In the genomic region with DNA sequence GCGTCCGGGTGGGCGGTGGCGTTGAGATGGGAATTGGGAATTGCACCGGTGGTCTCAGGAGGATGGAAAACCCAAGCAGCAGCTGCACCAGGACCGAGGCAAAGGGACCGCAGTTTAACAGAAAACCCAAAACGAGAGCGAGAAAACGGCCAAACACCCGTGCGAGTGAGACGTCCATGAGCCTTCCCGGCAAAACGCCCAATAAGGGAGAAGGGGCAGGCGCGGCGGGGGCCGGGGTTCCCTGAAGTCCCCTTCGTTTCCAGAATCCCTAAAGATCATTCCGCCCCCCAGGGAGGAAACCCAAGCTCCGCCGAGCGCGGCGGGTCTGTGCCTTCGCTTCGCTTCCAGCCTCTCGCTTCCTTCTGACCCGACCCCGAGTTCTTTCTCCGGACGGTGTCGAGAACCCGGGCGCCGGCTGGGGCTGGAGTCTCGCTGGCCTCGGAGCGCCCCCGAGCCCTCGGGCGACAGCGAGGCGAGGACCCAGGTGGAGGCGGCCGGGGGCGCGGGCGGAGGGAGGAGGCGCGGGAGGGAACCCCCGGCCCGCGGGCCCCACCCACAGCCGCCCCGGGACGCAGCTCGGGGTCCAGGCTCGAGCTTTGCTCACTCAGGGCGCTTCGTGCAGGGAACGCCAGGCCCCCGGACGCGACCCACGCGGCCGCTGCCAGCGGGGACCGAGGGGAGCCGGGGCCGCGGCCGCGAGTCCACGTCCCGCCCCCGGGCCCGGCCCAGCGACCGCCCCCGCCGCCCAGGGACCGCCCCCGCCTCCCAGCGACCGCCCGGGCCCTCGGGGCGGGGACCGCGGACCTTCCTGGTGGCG, we compare ENCODE assay signal across 8 cellular contexts. TPM values are rescaled to one million over a fixed set of nuclear protein-coding genes. Genes with fewer than 3 reads are reported as not detected.
DNase-seq lines count a peak whose midpoint lies in the region; ATAC-seq, FAIRE-seq and TF ChIP-seq lines count a peak whose summit lies in the region.

A gene (plus strand): TSS at position 799 of the 817 bp plus-strand sequence. CDS start 691 bp downstream, outside the sequence.

- H3K9me3 ChIP-seq in A673 (ENCODE audit: low read depth, low read length, poor library complexity, severe bottlenecking) (no peaks in the 10 kb centered on the region), breast epithelium (no peaks in the 10 kb centered on the region)

- H3K27me3 ChIP-seq in A673 (replicated peaks; ENCODE audit: insufficient read depth, low read depth, low read length, poor library complexity), result no peaks in the 10 kb centered on the region
- peaks cover 0 to 15% of the 10 kb centered on the region in 2 donors for H3K27me3 ChIP-seq in breast epithelium

- ATAC-seq in GM18511 (IDR thresholded peaks at IDR 0.05; ENCODE audit: unreplicated experiment) (peak; percentile 79), GM18519 (IDR thresholded peaks at IDR 0.05; ENCODE audit: low FRiP score, unreplicated experiment) (no peak)

- DNase-seq in A673 (ENCODE audit: low spot score) (peak; percentile 52), HTR-8/SVneo (ENCODE audit: insufficient read length, low spot score) (peak; percentile 81), breast epithelium (ENCODE audit: low spot score in 2 of 2) (peak in 1 of 2 donors; percentile 72), islet precursor cell (peak; percentile 83)
- peak; percentile 36 for DNase-seq in stimulated activated CD4-positive, alpha-beta T cell treated with anti-CD3 and anti-CD28 coated beads, Interleukin-1b, Interleukin-23, amount 100 ng/mL, for 48 hours

- POLR2A ChIA-PET in A673 (lab: Charles Lee; ENCODE audit: low non-redundant PET), result no interaction called here

- peak; percentile 54 for FAIRE-seq in HTR-8/SVneo (lab: Jason Lieb, UNC)

- intact Hi-C loops in A673 (cut with micrococcal nuclease; ENCODE audit: unreplicated experiment) (no loop called here), breast epithelium (cut with DNase I; ENCODE audit: low total_unique reads) (loop anchor here (2.0 kb wide), 1 partner anchor 36 kb away; no protein-coding TSS in a partner anchor)
- intact Hi-C loops in T-helper 2 cell treated with Interferon-gamma antibody and Interleukin-4, amounts not matched to agents 100 ng/mL and 5 ng/mL, for 36 hours (cut with micrococcal nuclease), result no loop called here

- H3K4me1 ChIP-seq in A673 (ENCODE audit: insufficient read depth, low read length, poor library complexity, severe bottlenecking) (peaks cover 6% of the 10 kb centered on the region), breast epithelium (peaks cover 0 to 5% of the 10 kb centered on the region in 2 donors)

- no peak for TF ChIP-seq CTCF in A673 (conservative IDR thresholded peaks at IDR 0.05; ENCODE audit: low read depth, low read length)
- TF ChIP-seq CTCF in breast epithelium (IDR thresholded peaks at IDR 0.05), result no peak

- peak within 1 kb of the TSS; percentile 47 for H3K27ac ChIP-seq in A673 (ENCODE audit: low read depth, low read length, poor library complexity, severe bottlenecking)
- H3K27ac ChIP-seq in breast epithelium, result peak within 1 kb of the TSS; percentile 61 to 80

- CTCF ChIA-PET in A673 (lab: Charles Lee), result no interaction called here

- H3K4me3 ChIP-seq in A673 (ENCODE audit: low read depth, low read length, poor library complexity, severe bottlenecking), result peak within 1 kb of the TSS; percentile 58
- peak within 1 kb of the TSS; percentile 68 to 97 (median 72) for H3K4me3 ChIP-seq in breast epithelium

- TF ChIP-seq POLR2A in breast epithelium (IDR thresholded peaks at IDR 0.05), result no peak

- no TSS peak for BruUV-seq in A673 (replicated peaks; lab: Mats Ljungman, UMichigan)

- H3K36me3 ChIP-seq in A673 (ENCODE audit: insufficient read depth, low read length, poor library complexity, severe bottlenecking), result no peaks in the 10 kb centered on the region
- no peaks in the 10 kb centered on the region for H3K36me3 ChIP-seq in breast epithelium

RNA-seq across cellular contexts. Expression of the gene that starts here (rescaled TPM):
- 5.4 and 8.6 TPM in 2 replicates for total RNA-seq in A673 (2021)
- 99.8 and 105 TPM in 2 replicates for total RNA-seq in T-helper 2 cell treated with Interferon-gamma antibody and Interleukin-4, amounts not matched to agents 100 ng/mL and 5 ng/mL, for 36 hours
- total RNA-seq in breast epithelium, result 10 to 100 TPM; 13.0 to 63.9 (median 37.3) TPM
